In the genomic region with DNA sequence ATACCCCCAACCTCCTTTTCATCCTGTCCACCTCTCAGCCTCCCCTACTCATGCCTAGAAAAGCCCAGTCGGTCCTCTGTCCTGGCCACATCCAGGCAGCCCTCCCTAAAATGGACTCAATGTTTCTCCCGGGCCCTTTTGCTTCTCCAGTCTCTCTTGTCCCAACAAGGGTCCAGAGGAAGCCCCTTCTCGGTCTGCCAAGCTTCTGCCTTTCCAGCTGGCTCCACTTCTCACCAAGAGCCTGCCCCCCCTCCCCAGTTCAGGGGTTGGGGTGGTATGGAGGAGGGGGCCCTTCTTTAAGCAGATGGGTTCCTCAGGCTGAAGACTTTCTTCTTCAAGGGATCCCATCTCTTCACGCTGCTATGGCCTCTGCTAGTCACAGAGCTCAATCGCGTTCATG, we compare ENCODE assay signal across 25 cellular contexts. TPM values are rescaled to one million over a fixed set of nuclear protein-coding genes. Genes with fewer than 3 reads are reported as not detected.
DNase-seq lines count a peak whose midpoint lies in the region; ATAC-seq and TF ChIP-seq lines count a peak whose summit lies in the region.
"Had no signal": no experiment of that assay in that cellular context is flagged by ENCODE, and none has a peak within 500 bp of the region (broad histone marks: within the 10 kb centered on the region; RNA-seq: fewer than 3 reads in every experiment).

No MANE protein-coding gene starts in this region.

- H3K4ac ChIP-seq in neuronal stem cell (ENCODE audit: low read length), result no peak overlapping the region

- no peaks in the 10 kb centered on the region for H3K9me3 ChIP-seq in heart left ventricle
- peaks cover 0 to 6% of the 10 kb centered on the region in 2 donors for H3K9me3 ChIP-seq in neuronal stem cell (replicated peaks in 1 of 2; ENCODE audit: control insufficient read depth in 2 of 2, insufficient read depth in 1 of 2, low read depth in 1 of 2, low read length in 2 of 2)
- no peaks in the 10 kb centered on the region for H3K9me3 ChIP-seq in upper lobe of right lung
- no peaks in the 10 kb centered on the region for H3K9me3 ChIP-seq in endodermal cell (ENCODE audit: control insufficient read depth, low read length)
- no peaks in the 10 kb centered on the region for H3K9me3 ChIP-seq in Karpas-422 (ENCODE audit: low read length)
- H3K9me3 ChIP-seq: A549, BE2C had no signal

- H2AFZ ChIP-seq in neuronal stem cell (ENCODE audit: low read length), result no peak overlapping the region
- H2AFZ ChIP-seq in Karpas-422 (ENCODE audit: low read length), result no peak overlapping the region
- H2AFZ ChIP-seq: GM23248 had no signal

- intact Hi-C loops in cardiac septum (cut with DNase I) (no loop called here), heart left ventricle (cut with DNase I) (loop anchor here (2.0 to 10.0 kb wide), 9 partner anchors 167 to 387 kb away; partner anchors contain the start of gene SLC41A1 (in 1 of the 10)), upper lobe of right lung (cut with DNase I) (loop anchor here (5.0 kb wide), 2 partner anchors 62 to 182 kb away; no protein-coding TSS in a partner anchor)

- DNase-seq in cardiac septum (ENCODE audit: low spot score) (peak; percentile 33), heart left ventricle (no peak), RWPE1 (ENCODE audit: low spot score) (no peak), neuronal stem cell (ENCODE audit: low spot score) (no peak), upper lobe of right lung (peak; percentile 42), endodermal cell (no peak), Karpas-422 (no peak), nephron progenitor cell (no peak)
- DNase-seq: 8988T; ACHN; AML-193; BE2C; CD4-positive, alpha-beta T cell; CD8-positive, alpha-beta memory T cell; DMS 273 treated with DMSO at 0.1 percent for 48 hours; DMS79; EL; GDM1; GM23248; H7; HCEC 1CT had no signal

- H3K4me3 ChIP-seq in heart left ventricle (no peak overlapping the region), neuronal stem cell (ENCODE audit: low read length in 2 of 2) (no peak overlapping the region), upper lobe of right lung (no peak overlapping the region), endodermal cell (ENCODE audit: low read length) (no peak overlapping the region), Karpas-422 (ENCODE audit: low read length) (no peak overlapping the region)
- H3K4me3 ChIP-seq: A549, GM12878, GM23248 had no signal

- H3K27me3 ChIP-seq in heart left ventricle, result no peaks in the 10 kb centered on the region
- H3K27me3 ChIP-seq in neuronal stem cell (ENCODE audit: control insufficient read depth in 3 of 3, insufficient read depth in 3 of 3, low read depth in 1 of 3, low read length in 3 of 3), result no peaks in the 10 kb centered on the region
- no peaks in the 10 kb centered on the region for H3K27me3 ChIP-seq in upper lobe of right lung
- H3K27me3 ChIP-seq in endodermal cell (ENCODE audit: control insufficient read depth, insufficient read depth, low read length, poor library complexity, severe bottlenecking), result no peaks in the 10 kb centered on the region
- H3K27me3 ChIP-seq in Karpas-422 (ENCODE audit: low read length), result no peaks in the 10 kb centered on the region
- H3K27me3 ChIP-seq: BE2C had no signal

- H3K4me3 Mint-ChIP-seq in endodermal cell, result no peak overlapping the region
- no peak overlapping the region for H3K4me3 Mint-ChIP-seq in nephron progenitor cell
- H3K4me3 Mint-ChIP-seq: CD4-positive, alpha-beta T cell; CD8-positive, alpha-beta memory T cell had no signal

- POLR2A ChIA-PET in RWPE1 (lab: Yijun Ruan, JAX; ENCODE audit: low non-redundant PET), result interaction anchor here (0.6 kb wide), 1 partner anchor 200 kb away, joined by 3 read pairs; no protein-coding TSS in a partner anchor

- H3K27ac Mint-ChIP-seq in endodermal cell (no peak overlapping the region), nephron progenitor cell (no peak overlapping the region)
- H3K27ac Mint-ChIP-seq: CD4-positive, alpha-beta T cell; CD8-positive, alpha-beta memory T cell had no signal

- H3K36me3 ChIP-seq in heart left ventricle, result peaks cover 0 to 8% (median 0%) of the 10 kb centered on the region in 9 donors
- no peaks in the 10 kb centered on the region for H3K36me3 ChIP-seq in neuronal stem cell (replicated peaks in 1 of 2; ENCODE audit: control insufficient read depth in 2 of 2, insufficient read depth in 2 of 2, low read length in 2 of 2)
- H3K36me3 ChIP-seq in upper lobe of right lung, result no peaks in the 10 kb centered on the region
- H3K36me3 ChIP-seq in endodermal cell (ENCODE audit: control insufficient read depth, insufficient read depth, low read length), result no peaks in the 10 kb centered on the region
- no peaks in the 10 kb centered on the region for H3K36me3 ChIP-seq in Karpas-422 (ENCODE audit: insufficient read depth, low read length)
- H3K36me3 ChIP-seq: BE2C had no signal

- H3K36me3 Mint-ChIP-seq in endodermal cell (ENCODE audit: low read depth), result no peaks in the 10 kb centered on the region
- no peaks in the 10 kb centered on the region for H3K36me3 Mint-ChIP-seq in nephron progenitor cell (ENCODE audit: low read depth)
- H3K36me3 Mint-ChIP-seq: CD8-positive, alpha-beta memory T cell had no signal

- H3K27ac ChIP-seq in heart left ventricle (no peak overlapping the region), RWPE1 (peak overlapping the region; percentile 49), neuronal stem cell (replicated peaks; ENCODE audit: low read length) (no peak overlapping the region), upper lobe of right lung (no peak overlapping the region), endodermal cell (ENCODE audit: low read depth, low read length) (no peak overlapping the region), Karpas-422 (ENCODE audit: low read length) (no peak overlapping the region)
- H3K27ac ChIP-seq: A549, C4-2B, GM23248 had no signal

- no peak for ATAC-seq in heart left ventricle
- no peak for ATAC-seq in upper lobe of right lung
- ATAC-seq: GM12878 had no signal

- no peak overlapping the region for H3K14ac ChIP-seq in neuronal stem cell (ENCODE audit: low read length)

- no peak overlapping the region for H3K23ac ChIP-seq in neuronal stem cell (ENCODE audit: low read depth, low read length, poor library complexity)

- no peak overlapping the region for H2BK5ac ChIP-seq in neuronal stem cell (ENCODE audit: low read length)

- H3K18ac ChIP-seq in neuronal stem cell (ENCODE audit: low read length), result no peak overlapping the region

- H3K79me1 ChIP-seq in neuronal stem cell (ENCODE audit: low read depth, low read length), result no peaks in the 10 kb centered on the region

- H2BK12ac ChIP-seq in neuronal stem cell (ENCODE audit: low read length), result no peak overlapping the region

- no peak overlapping the region for H3K9ac ChIP-seq in neuronal stem cell (ENCODE audit: low read depth, low read length, poor library complexity)
- no peak overlapping the region for H3K9ac ChIP-seq in endodermal cell (ENCODE audit: extremely low read depth, low read length, poor library complexity, severe bottlenecking)
- no peak overlapping the region for H3K9ac ChIP-seq in Karpas-422 (ENCODE audit: low read length)
- H3K9ac ChIP-seq: GM23248 had no signal

- no peaks in the 10 kb centered on the region for H3K79me2 ChIP-seq in Karpas-422 (ENCODE audit: low read length)

- TF ChIP-seq CTCF in heart left ventricle (IDR thresholded peaks at IDR 0.05) (no peak), RWPE1 (conservative IDR thresholded peaks at IDR 0.05; ENCODE audit: low read depth) (no peak), upper lobe of right lung (IDR thresholded peaks at IDR 0.05) (no peak), endodermal cell (conservative IDR thresholded peaks at IDR 0.05) (no peak), nephron progenitor cell (IDR thresholded peaks at IDR 0.05) (no peak)

- H3K4me2 ChIP-seq in neuronal stem cell (ENCODE audit: insufficient read depth, low read length, poor library complexity, severe bottlenecking), result no peak overlapping the region
- H3K4me2 ChIP-seq in Karpas-422 (ENCODE audit: low read depth, low read length, poor library complexity, severe bottlenecking), result no peak overlapping the region
- H3K4me2 ChIP-seq: A549 had no signal

- no peaks in the 10 kb centered on the region for H3K9me2 ChIP-seq in Karpas-422 (replicated peaks; ENCODE audit: insufficient read depth, low read length)

- H2BK15ac ChIP-seq in neuronal stem cell (ENCODE audit: low read length), result peak overlapping the region; percentile 12

- CTCF ChIA-PET in RWPE1 (lab: Yijun Ruan, JAX), result interaction anchor here (2.6 to 12.2 kb wide), 2 partner anchors 60 to 127 kb away, joined by 37 to 406 read pairs; no protein-coding TSS in a partner anchor

- H3K9me3 Mint-ChIP-seq in endodermal cell (peaks cover 6% of the 10 kb centered on the region), nephron progenitor cell (no peaks in the 10 kb centered on the region)
- H3K9me3 Mint-ChIP-seq: CD4-positive, alpha-beta T cell; CD8-positive, alpha-beta memory T cell had no signal

- 82 to 94% (median 91%) methylated on average over 6 of the region's 6 CpGs for WGBS in heart left ventricle, 4 donors
- WGBS in neuronal stem cell (ENCODE audit: extremely low coverage in 2 of 2, insufficient read length in 2 of 2, insufficient replicate concordance in 1 of 2), 2 donors, result no CpG with 5 or more reads among the region's 6 CpGs
- 92 to 100% methylated on average over 3 to 6 of the region's 6 CpGs for WGBS in endodermal cell (ENCODE audit: insufficient coverage in 1 of 2, insufficient read length in 1 of 2), 2 experiments

- H3K27me3 Mint-ChIP-seq in endodermal cell (ENCODE audit: insufficient read depth), result no peaks in the 10 kb centered on the region
- peaks cover 3% of the 10 kb centered on the region for H3K27me3 Mint-ChIP-seq in nephron progenitor cell (ENCODE audit: low read depth, poor library complexity)

- no peak overlapping the region for H2BK120ac ChIP-seq in neuronal stem cell (ENCODE audit: low read depth, low read length)

- H3K4me1 Mint-ChIP-seq in endodermal cell, result peaks cover 10% of the 10 kb centered on the region
- H3K4me1 Mint-ChIP-seq in nephron progenitor cell, result peaks cover 24% of the 10 kb centered on the region
- H3K4me1 Mint-ChIP-seq: CD8-positive, alpha-beta memory T cell had no signal

- no peak overlapping the region for H4K8ac ChIP-seq in neuronal stem cell (ENCODE audit: low read depth, low read length)

- no peak overlapping the region for H2AK5ac ChIP-seq in neuronal stem cell (ENCODE audit: low read depth, low read length)

- TF ChIP-seq POLR2A in heart left ventricle (IDR thresholded peaks at IDR 0.05), result no peak

- H3K4me1 ChIP-seq in heart left ventricle (peaks cover 0 to 29% (median 19%) of the 10 kb centered on the region in 12 donors), neuronal stem cell (ENCODE audit: control insufficient read depth in 2 of 2, insufficient read depth in 1 of 2, low read depth in 1 of 2, low read length in 2 of 2) (peaks cover 9% of the 10 kb centered on the region in 2 donors), upper lobe of right lung (peaks cover 10% of the 10 kb centered on the region), endodermal cell (ENCODE audit: control insufficient read depth, insufficient read depth, low read length) (peaks cover 8% of the 10 kb centered on the region), Karpas-422 (ENCODE audit: low read length) (no peaks in the 10 kb centered on the region)

- H4K91ac ChIP-seq in neuronal stem cell (ENCODE audit: low read depth, low read length, poor library complexity), result no peak overlapping the region

- no peaks in the 10 kb centered on the region for H4K20me1 ChIP-seq in Karpas-422 (ENCODE audit: insufficient read depth, low read depth, low read length)

RNA-seq across cellular contexts. Expression of gene RAB7B, which starts 23.9 kb away (rescaled TPM):
- 2.1 TPM for total RNA-seq in cardiac septum
- total RNA-seq in heart left ventricle, result 10 to 100 TPM in 1 of 9 donors, 1 to 10 TPM in 6, under 1 TPM in 2; 0.31 to 11.1 (median 1.5) TPM
- polyA plus RNA-seq in heart left ventricle, result under 1 TPM; 0.65 to 0.83 TPM
- 0.26 TPM for polyA plus RNA-seq in neuronal stem cell (2013, experiment 1 of 2)
- 0.35 TPM for polyA plus RNA-seq in neuronal stem cell (2013, experiment 2 of 2)
- total RNA-seq in upper lobe of right lung, result 7.0 TPM
- not detected for total RNA-seq in endodermal cell
- polyA plus RNA-seq in endodermal cell (2013, experiment 1 of 2), result 1.3 TPM
- polyA plus RNA-seq in endodermal cell (2013, experiment 2 of 2), result 1.2 TPM
- not detected in 2 replicates for total RNA-seq in Karpas-422 (2014; rRNA removed; shearing (Covaris generic); ENCODE audit: low replicate concordance)
- total RNA-seq: GM12878, H1, H7 had no signal
- polyA plus RNA-seq: CD8-positive, alpha-beta memory T cell had no signal

RNA-seq across cellular contexts. Expression of gene SLC26A9, which starts 36.0 kb away (rescaled TPM):
- total RNA-seq in cardiac septum, result 9.8 TPM
- 10 to 100 TPM in 5 of 9 donors, 1 to 10 TPM in 4; 5.8 to 39.6 (median 14.3) TPM for total RNA-seq in heart left ventricle
- polyA plus RNA-seq in heart left ventricle, result 10 to 100 TPM in 1 of 2 donors, 1 to 10 TPM in 1; 4.1 to 11.0 TPM
- polyA plus RNA-seq in neuronal stem cell (2013, experiment 1 of 2), result 0.03 TPM
- polyA plus RNA-seq in neuronal stem cell (2013, experiment 2 of 2), result 0.03 TPM
- 21.7 TPM for total RNA-seq in upper lobe of right lung
- total RNA-seq in endodermal cell, result under 1 TPM; 0.22 TPM
- 0.18 TPM for polyA plus RNA-seq in endodermal cell (2013, experiment 1 of 2)
- 0.08 TPM for polyA plus RNA-seq in endodermal cell (2013, experiment 2 of 2)
- not detected in 2 replicates for total RNA-seq in Karpas-422 (2014; rRNA removed; shearing (Covaris generic); ENCODE audit: low replicate concordance)
- total RNA-seq: CD4-positive, alpha-beta T cell; CD8-positive, alpha-beta memory T cell; GM23248; H1; H7 had no signal
- polyA plus RNA-seq: CD8-positive, alpha-beta memory T cell; GM23248; H1 had no signal

RNA-seq across cellular contexts. Expression of gene CTSE, which starts 44.4 kb away (rescaled TPM):
- not detected for total RNA-seq in cardiac septum
- total RNA-seq in heart left ventricle, result 1 to 10 TPM in 1 of 9 donors, not detected in 8; 2.2 TPM
- not detected for polyA plus RNA-seq in heart left ventricle
- not detected for polyA plus RNA-seq in neuronal stem cell (2013, experiment 1 of 2)
- polyA plus RNA-seq in neuronal stem cell (2013, experiment 2 of 2), result not detected
- total RNA-seq in upper lobe of right lung, result 85.8 TPM
- under 1 TPM; 0.15 to 0.42 TPM for total RNA-seq in endodermal cell
- polyA plus RNA-seq in endodermal cell (2013, experiment 1 of 2), result 0.39 TPM
- 0.12 TPM for polyA plus RNA-seq in endodermal cell (2013, experiment 2 of 2)
- total RNA-seq in Karpas-422 (2014; rRNA removed; shearing (Covaris generic); ENCODE audit: low replicate concordance), result not detected in 2 replicates
- total RNA-seq: CD4-positive, alpha-beta T cell; CD8-positive, alpha-beta memory T cell; GM23248; H1; H7 had no signal
- polyA plus RNA-seq: A549; CD8-positive, alpha-beta memory T cell; GM12878; GM23248 had no signal

Comparison
In these comparisons a context has a peak if more than half of its experiments do, and no peak if none do; other contexts are left out.
1. DNase-seq: peak in cardiac septum (single experiment) and upper lobe of right lung (single experiment); none in heart left ventricle (0 of 5), RWPE1 (single experiment), neuronal stem cell (single experiment), endodermal cell (single experiment), Karpas-422 (single experiment) and nephron progenitor cell (single experiment).
2. RNA of gene CTSE, which starts 44.4 kb away (total RNA-seq): 85.8 TPM in upper lobe of right lung (single experiment); 0.15 to 0.42 TPM in endodermal cell, not detected in cardiac septum (single experiment), 2.2 TPM in heart left ventricle and not detected in Karpas-422; every median in the first group is over 10 times any median in the second.